In genomic region chr9:136849038-136849959, GRCh38 we compare ENCODE assay signal across 8 cellular contexts. TPM values are rescaled to one million over a fixed set of nuclear protein-coding genes. Genes with fewer than 3 reads are reported as not detected.
A peak's percentile ranks its signal among the peaks of the same experiment; 100 is the strongest.
DNase-seq lines count a peak whose midpoint lies in the region; ATAC-seq and TF ChIP-seq lines count a peak whose summit lies in the region.

PHPT1 (plus strand) TSS chr9:136849409; CDS start chr9:136849431, 22 bp downstream.

- H3K27ac ChIP-seq in ACC112 (ENCODE audit: low read depth, low read length) (peak within 1 kb of the TSS; percentile 86), VCaP (peak within 1 kb of the TSS; percentile 99), breast epithelium (peak within 1 kb of the TSS; percentile 78 to 95), iPS-18a (ENCODE audit: low read length) (peak within 1 kb of the TSS; percentile 90)

- ATAC-seq in GM18870 (IDR thresholded peaks at IDR 0.05; ENCODE audit: unreplicated experiment) (peak; percentile 81), HG03135 (IDR thresholded peaks at IDR 0.05; ENCODE audit: unreplicated experiment) (peak; percentile 76)

- H3K4me3 ChIP-seq in ACC112 (ENCODE audit: low read depth, low read length), result peak within 1 kb of the TSS; percentile 91
- peak within 1 kb of the TSS; percentile 70 to 91 (median 78) for H3K4me3 ChIP-seq in breast epithelium
- H3K4me3 ChIP-seq in iPS-18a (ENCODE audit: low read length), result peak within 1 kb of the TSS; percentile 90
- H3K4me3 ChIP-seq in skeletal muscle satellite cell (ENCODE audit: low read length), result peak within 1 kb of the TSS; percentile 98

- TF ChIP-seq CTCF in VCaP (conservative IDR thresholded peaks at IDR 0.05) (no peak), breast epithelium (IDR thresholded peaks at IDR 0.05) (no peak)

- H3K27me3 ChIP-seq in ACC112 (ENCODE audit: insufficient read depth, low read length), result peaks cover 9% of the 10 kb centered on the region; the same call in 1 of the 2 replicates
- H3K27me3 ChIP-seq in breast epithelium, result peaks cover 9 to 27% of the 10 kb centered on the region in 2 donors
- no peaks in the 10 kb centered on the region for H3K27me3 ChIP-seq in iPS-18a (ENCODE audit: control insufficient read depth, insufficient read depth, low read length)
- H3K27me3 ChIP-seq in skeletal muscle satellite cell (ENCODE audit: control insufficient read depth, insufficient read depth, low read length), result peaks cover 4% of the 10 kb centered on the region

- H3K9ac ChIP-seq in iPS-18a (ENCODE audit: low read length), result peak within 1 kb of the TSS; percentile 74
- H3K9ac ChIP-seq in skeletal muscle satellite cell (ENCODE audit: low read depth, low read length), result peak within 1 kb of the TSS; percentile 86

- no peaks in the 10 kb centered on the region for H3K36me3 ChIP-seq in ACC112 (ENCODE audit: insufficient read depth, low read length)
- no peaks in the 10 kb centered on the region for H3K36me3 ChIP-seq in breast epithelium
- peaks cover 4% of the 10 kb centered on the region for H3K36me3 ChIP-seq in iPS-18a (ENCODE audit: control insufficient read depth, low read depth, low read length)
- H3K36me3 ChIP-seq in skeletal muscle satellite cell (ENCODE audit: insufficient read depth, low read length), result peaks cover 9% of the 10 kb centered on the region

- peak within 1 kb of the TSS; percentile 92 for H2AFZ ChIP-seq in ACC112 (ENCODE audit: low read length, unreplicated experiment)

- H3K79me2 ChIP-seq in ACC112 (ENCODE audit: control insufficient read depth, insufficient read depth, low read length, unreplicated experiment), result no peaks in the 10 kb centered on the region

- intact Hi-C loops in breast epithelium (cut with DNase I; ENCODE audit: low total_unique reads), result no loop called here

- peaks cover 3% of the 10 kb centered on the region for H3K4me1 ChIP-seq in ACC112 (ENCODE audit: control insufficient read depth, insufficient read depth, low read length, unreplicated experiment)
- H3K4me1 ChIP-seq in breast epithelium, result peaks cover 9 to 22% of the 10 kb centered on the region in 2 donors
- peaks cover 6% of the 10 kb centered on the region for H3K4me1 ChIP-seq in iPS-18a (ENCODE audit: control insufficient read depth, low read depth, low read length)
- peaks cover 19% of the 10 kb centered on the region for H3K4me1 ChIP-seq in skeletal muscle satellite cell (ENCODE audit: control insufficient read depth, insufficient read depth, low read length)

- peak; percentile 98 for DNase-seq in NCI-H2196 treated with DMSO at 0.1 percent for 48 hours (lab: John Stamatoyannopoulos, UW; ENCODE audit: unreplicated experiment)
- peak; percentile 99 for DNase-seq in breast epithelium (ENCODE audit: low spot score in 2 of 2)

- peak within 1 kb of the TSS; percentile 100 for H3K4me2 ChIP-seq in skeletal muscle satellite cell (ENCODE audit: low read length)

- TF ChIP-seq POLR2A in breast epithelium (IDR thresholded peaks at IDR 0.05), result peak; percentile 87

- H3K9me3 ChIP-seq in breast epithelium, result no peaks in the 10 kb centered on the region
- no peaks in the 10 kb centered on the region for H3K9me3 ChIP-seq in iPS-18a (ENCODE audit: control insufficient read depth, low read depth, low read length)
- H3K9me3 ChIP-seq in skeletal muscle satellite cell (replicated peaks; ENCODE audit: low read length), result no peaks in the 10 kb centered on the region

RNA-seq across cellular contexts. Expression of gene PHPT1, which starts in this region (rescaled TPM):
- total RNA-seq in breast epithelium, result 10 to 100 TPM; 43.2 to 70.8 (median 52.5) TPM
- total RNA-seq in skeletal muscle satellite cell (2012; rRNA removed), result 63.6 and 65.7 TPM in 2 replicates

Comparison
In these comparisons a context has a peak if more than half of its experiments do, and no peak if none do; other contexts are left out.
1. Peak in every context shown above with its lines: DNase-seq, ATAC-seq, H3K4me3 ChIP-seq and H3K27ac ChIP-seq.